9 cellular contexts compared by ENCODE assay signal in the genomic region with DNA sequence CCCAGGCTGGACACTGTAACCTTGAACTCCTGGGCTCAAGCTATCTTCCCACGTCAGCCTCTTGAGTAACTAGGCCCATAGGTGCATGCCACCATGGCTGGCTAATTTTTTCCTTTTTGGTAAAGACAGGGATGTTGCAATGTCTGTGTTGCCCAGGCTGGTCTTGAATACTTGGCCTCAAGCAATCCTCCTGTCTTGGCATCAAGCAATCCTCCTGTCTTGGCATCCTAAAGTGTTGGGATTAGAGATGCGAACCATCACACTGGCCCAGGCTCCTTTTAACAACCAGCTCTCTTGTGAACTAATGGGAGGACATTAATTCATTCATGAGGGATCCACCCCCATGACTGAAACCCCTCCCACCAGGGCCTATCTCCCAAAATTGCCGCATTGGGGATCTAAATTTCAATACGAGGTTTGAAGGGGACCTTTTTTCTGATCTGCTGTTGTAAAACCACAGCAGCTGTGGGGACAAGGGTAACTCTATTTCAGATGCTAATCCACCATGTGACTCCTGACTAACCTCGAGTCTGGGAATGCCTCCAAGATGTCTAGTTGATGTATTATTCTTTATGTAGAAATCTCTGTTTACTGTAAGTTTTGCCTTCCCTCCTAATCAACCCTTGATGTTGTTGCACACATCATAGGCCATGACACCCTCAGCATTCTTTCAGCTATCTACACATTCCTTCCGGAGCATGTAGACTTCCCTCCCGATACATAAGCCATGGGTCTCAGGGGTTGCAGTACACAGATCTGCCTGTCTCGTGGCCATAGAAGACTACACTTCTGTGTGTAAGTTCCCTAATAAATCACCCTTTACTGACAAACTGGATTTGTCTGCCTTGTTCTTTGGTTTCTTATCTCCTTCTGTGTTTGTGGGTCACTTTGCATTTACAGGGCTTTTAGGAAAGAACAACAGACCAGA. TPM values are rescaled to one million over a fixed set of nuclear protein-coding genes. Genes with fewer than 3 reads are reported as not detected.
DNase-seq lines count a peak whose midpoint lies in the region; ATAC-seq and TF ChIP-seq lines count a peak whose summit lies in the region.
"Had no signal": no experiment of that assay in that cellular context is flagged by ENCODE, and none has a peak within 500 bp of the region (broad histone marks: within the 10 kb centered on the region; RNA-seq: fewer than 3 reads in every experiment).

No MANE protein-coding gene starts in this region.

- H3K27ac ChIP-seq in heart left ventricle (peak overlapping the region in 2 of 12 donors; percentile 61 to 90), duodenal mucosa (ENCODE audit: low read depth, low read length) (peak overlapping the region; percentile 20), mesodermal cell (ENCODE audit: low read depth, low read length, severe bottlenecking) (peak overlapping the region; percentile 85), aorta (ENCODE audit: low read depth in 1 of 2, low read length in 2 of 2) (peak overlapping the region in 1 of 2 donors; percentile 78)
- H3K27ac ChIP-seq: HL-60 had no signal

- H3K27me3 ChIP-seq in heart left ventricle (peaks cover 0 to 4% (median 0%) of the 10 kb centered on the region in 9 donors), duodenal mucosa (ENCODE audit: control insufficient read depth in 1 of 2, insufficient read depth in 2 of 2, low read length in 2 of 2) (no peaks in the 10 kb centered on the region), aorta (ENCODE audit: control insufficient read depth in 1 of 2, insufficient read depth in 2 of 2, low read length in 1 of 2) (no peaks in the 10 kb centered on the region)

- peaks cover 0 to 10% (median 0%) of the 10 kb centered on the region in 12 donors for H3K9me3 ChIP-seq in heart left ventricle
- H3K9me3 ChIP-seq in duodenal mucosa (ENCODE audit: control insufficient read depth in 1 of 2, low read length in 2 of 2), result peaks cover 0 to 5% of the 10 kb centered on the region in 2 donors
- H3K9me3 ChIP-seq in mesodermal cell (ENCODE audit: control insufficient read depth, low read length), result peaks cover 1% of the 10 kb centered on the region
- H3K9me3 ChIP-seq in aorta (ENCODE audit: control insufficient read depth, low read length), result no peaks in the 10 kb centered on the region

- H3K4me1 ChIP-seq in heart left ventricle, result peaks cover 0 to 20% (median 0%) of the 10 kb centered on the region in 12 donors
- peaks cover 7 to 8% of the 10 kb centered on the region in 2 donors for H3K4me1 ChIP-seq in duodenal mucosa (ENCODE audit: control insufficient read depth in 1 of 2, insufficient read depth in 2 of 2, low read length in 2 of 2)
- peaks cover 8% of the 10 kb centered on the region for H3K4me1 ChIP-seq in mesodermal cell (ENCODE audit: control insufficient read depth, insufficient read depth, low read length, poor library complexity, severe bottlenecking)
- peaks cover 0 to 5% of the 10 kb centered on the region in 2 donors for H3K4me1 ChIP-seq in aorta (ENCODE audit: control insufficient read depth in 1 of 2, insufficient read depth in 2 of 2, low read length in 2 of 2)

- no peak for TF ChIP-seq POLR2A in heart left ventricle (IDR thresholded peaks at IDR 0.05)

- ATAC-seq in heart left ventricle (peak in 3 of 4 donors; percentile 30 to 52 (median 49)), Right ventricle myocardium superior (ENCODE audit: poor library complexity) (no peak), aorta (ENCODE audit: low FRiP score) (peak; percentile 81)

- no peak overlapping the region for H3K4me3 ChIP-seq in heart left ventricle
- no peak overlapping the region for H3K4me3 ChIP-seq in duodenal mucosa (ENCODE audit: low read depth in 1 of 2, low read length in 2 of 2)
- no peak overlapping the region for H3K4me3 ChIP-seq in mesodermal cell (ENCODE audit: extremely low read depth, insufficient read depth, low read length, poor library complexity, severe bottlenecking)
- no peak overlapping the region for H3K4me3 ChIP-seq in aorta (ENCODE audit: low read length in 2 of 2)

- no peaks in the 10 kb centered on the region for H3K36me3 ChIP-seq in heart left ventricle
- no peaks in the 10 kb centered on the region for H3K36me3 ChIP-seq in duodenal mucosa (ENCODE audit: control insufficient read depth in 1 of 2, insufficient read depth in 2 of 2, low read length in 2 of 2)
- no peaks in the 10 kb centered on the region for H3K36me3 ChIP-seq in mesodermal cell (ENCODE audit: control insufficient read depth, insufficient read depth, low read length)
- H3K36me3 ChIP-seq in aorta (ENCODE audit: control insufficient read depth in 1 of 2, insufficient read depth in 2 of 2, low read length in 1 of 2), result no peaks in the 10 kb centered on the region

- DNase-seq in heart left ventricle (no peak), Right ventricle myocardium superior (no peak), aorta (no peak), CD1c-positive myeloid dendritic cell (ENCODE audit: extremely low spot score) (no peak), NCI-H510A (lab: John Stamatoyannopoulos, UW) (no peak)
- DNase-seq in stimulated activated naive CD4-positive, alpha-beta T cell (lab: John Stamatoyannopoulos, UW), result no peak

- intact Hi-C loops in heart left ventricle (cut with DNase I) (loop anchor here in 5 of 10 donors (2.0 to 5.0 kb wide), 3 partner anchors 71 to 86 kb away; a partner anchor contains a TSS), Right ventricle myocardium superior (cut with DNase I) (no loop called here), aorta (cut with DNase I) (loop anchor here (5.0 kb wide), 4 partner anchors 59 to 319 kb away; a partner anchor contains a TSS)

- 52 to 63% (median 56%) methylated on average over 8 of the region's 8 CpGs for WGBS in heart left ventricle, 4 donors
- WGBS in mesodermal cell (ENCODE audit: insufficient coverage in 2 of 2), 2 experiments, result 88 to 89% methylated on average over 3 to 4 of the region's 8 CpGs
- 8% methylated on average over 8 of the region's 8 CpGs for WGBS in aorta, 2 donors

- no peak overlapping the region for H3K9ac ChIP-seq in duodenal mucosa (ENCODE audit: low read depth in 1 of 2, low read length in 2 of 2)

- no peak for TF ChIP-seq CTCF in heart left ventricle (IDR thresholded peaks at IDR 0.05)

RNA-seq across cellular contexts. Expression of a gene that starts 37.6 kb away (rescaled TPM):
- total RNA-seq in heart left ventricle (1 to 10 TPM in 6 of 9 donors, under 1 TPM in 3; 0.45 to 1.5 (median 1.1) TPM), Right ventricle myocardium superior (2.2 TPM), aorta (1 to 10 TPM; 5.4 to 9.9 TPM)
- polyA plus RNA-seq in heart left ventricle (1 to 10 TPM; 2.6 to 3.0 TPM), aorta (1 to 10 TPM; 5.1 to 7.5 TPM)
- polyA plus RNA-seq in mesodermal cell (2013, experiment 1 of 2), result 0.88 TPM
- 0.66 TPM for polyA plus RNA-seq in mesodermal cell (2013, experiment 2 of 2)
